In genomic region chr17:83150369-83151055, GRCh38 we compare ENCODE assay signal across 24 cellular contexts.
DNase-seq lines count a peak whose midpoint lies in the region; ATAC-seq and TF ChIP-seq lines count a peak whose summit lies in the region.
"Had no signal": no experiment of that assay in that cellular context is flagged by ENCODE, and none has a peak within 500 bp of the region (broad histone marks: within the 10 kb centered on the region; RNA-seq: fewer than 3 reads in every experiment).

No MANE protein-coding gene starts in this region.

- H3K27ac Mint-ChIP-seq in nephron, result peak overlapping the region in 2 of 3 experiments; percentile 73 to 82
- H3K27ac Mint-ChIP-seq: activated B cell treated with CpG ODN at 0.5 μM for 24 hours; CD4-positive, alpha-beta memory T cell; natural killer cell; T-helper 1 cell treated with Interleukin-12 subunit alpha and Interleukin-12 subunit beta and Interleukin-4 antibody, amounts not matched to agents 30 μg/mL and 1 μg/mL, for 36 hours had no signal

- TF ChIP-seq POLR2A in sigmoid colon (IDR thresholded peaks at IDR 0.05), result no peak

- peaks cover 0 to 13% (median 12%) of the 10 kb centered on the region in 4 donors for H3K4me1 ChIP-seq in sigmoid colon

- no peak overlapping the region for H3K4me3 ChIP-seq in choroid plexus epithelial cell (ENCODE audit: low read depth, low read length)
- H3K4me3 ChIP-seq in sigmoid colon, result no peak overlapping the region
- H3K4me3 ChIP-seq: gastrocnemius medialis, lung, mucosa of descending colon, PC-9 had no signal

- peaks cover 29% of the 10 kb centered on the region for H3K4me1 Mint-ChIP-seq in nephron

- H3K9me3 Mint-ChIP-seq in nephron, result peaks cover 8% of the 10 kb centered on the region
- H3K9me3 Mint-ChIP-seq: activated B cell treated with CpG ODN at 0.5 μM for 24 hours; natural killer cell; T-helper 1 cell treated with Interleukin-12 subunit alpha and Interleukin-12 subunit beta and Interleukin-4 antibody, amounts not matched to agents 30 μg/mL and 1 μg/mL, for 36 hours had no signal

- in situ Hi-C loops in KBM-7 (cut with MboI; ENCODE audit: low pct_unique_long_range_greater_than_20kb, low sequenced_read_pairs), result no loop called here

- H3K36me3 Mint-ChIP-seq in nephron (ENCODE audit: low read depth), result no peaks in the 10 kb centered on the region
- H3K36me3 Mint-ChIP-seq: CD4-positive, alpha-beta memory T cell; natural killer cell had no signal

- no peak for TF ChIP-seq EP300 in sigmoid colon (IDR thresholded peaks at IDR 0.05)

- no peaks in the 10 kb centered on the region for H3K36me3 ChIP-seq in sigmoid colon
- H3K36me3 ChIP-seq: gastrocnemius medialis had no signal

- H3K27ac ChIP-seq in sigmoid colon, result no peak overlapping the region
- H3K27ac ChIP-seq: gastrocnemius medialis, PC-9 had no signal

- ATAC-seq in Right ventricle myocardium inferior (no peak), HG03139 (IDR thresholded peaks at IDR 0.05; ENCODE audit: unreplicated experiment) (no peak)
- ATAC-seq: gastrocnemius medialis, mucosa of descending colon, natural killer cell, SK-N-SH treated with all-trans-retinoic acid at 6 μM for 48 hours had no signal

- DNase-seq in cardiac septum (ENCODE audit: low spot score), result peak; percentile 4
- no peak for DNase-seq in Right ventricle myocardium inferior (ENCODE audit: missing footprints)
- DNase-seq in choroid plexus epithelial cell (ENCODE audit: low read depth), result peak; percentile 14
- DNase-seq in KBM-7, result no peak
- DNase-seq in stimulated activated CD8-positive, alpha-beta memory T cell treated with anti-CD3 and anti-CD28 coated beads, Interleukin-4, amount 100 ng/mL, for 48 hours, result no peak
- DNase-seq in sigmoid colon, result no peak
- DNase-seq: activated B cell treated with CpG ODN at 0.5 μM for 24 hours; CD4-positive, alpha-beta memory T cell; central memory CD4-positive, alpha-beta T cell; DMS 273 treated with DMSO at 0.1 percent for 48 hours; gastrocnemius medialis; Karpas-422; mucosa of descending colon; natural killer cell; NCI-H1417; NCI-H2081 treated with DMSO at 0.1 percent for 48 hours; NCI-H226; NCI-H69; PC-9 had no signal

- intact Hi-C loops in cardiac septum (cut with DNase I) (no loop called here), Right ventricle myocardium inferior (cut with DNase I) (no loop called here), sigmoid colon (cut with DNase I) (no loop called here)

- no peaks in the 10 kb centered on the region for H3K9me3 ChIP-seq in sigmoid colon
- H3K9me3 ChIP-seq: gastrocnemius medialis, mucosa of descending colon had no signal

- H3K27me3 Mint-ChIP-seq in nephron (ENCODE audit: low read depth), result peaks cover 31% of the 10 kb centered on the region

- TF ChIP-seq CTCF in choroid plexus epithelial cell (conservative IDR thresholded peaks at IDR 0.05; ENCODE audit: low read depth, low read length), result no peak
- no peak for TF ChIP-seq CTCF in nephron (IDR thresholded peaks at IDR 0.05; ENCODE audit: unreplicated experiment in 3 of 3)
- no peak for TF ChIP-seq CTCF in sigmoid colon (IDR thresholded peaks at IDR 0.05)

- no peak overlapping the region for H3K4me3 Mint-ChIP-seq in nephron
- H3K4me3 Mint-ChIP-seq: activated B cell treated with CpG ODN at 0.5 μM for 24 hours; CD4-positive, alpha-beta memory T cell; natural killer cell; T-helper 1 cell treated with Interleukin-12 subunit alpha and Interleukin-12 subunit beta and Interleukin-4 antibody, amounts not matched to agents 30 μg/mL and 1 μg/mL, for 36 hours had no signal

- WGBS in sigmoid colon, 2 donors, result 76 to 80% methylated on average over 10 of the region's 10 CpGs

- peaks cover 0 to 2% (median 0%) of the 10 kb centered on the region in 3 donors for H3K27me3 ChIP-seq in sigmoid colon

Comparison
In these comparisons a context has a peak if more than half of its experiments do, and no peak if none do; other contexts are left out.
1. DNase-seq: peak in cardiac septum (single experiment) and choroid plexus epithelial cell (single experiment); none in Right ventricle myocardium inferior (single experiment), KBM-7 (single experiment), stimulated activated CD8-positive, alpha-beta memory T cell treated with anti-CD3 and anti-CD28 coated beads, Interleukin-4, amount 100 ng/mL, for 48 hours (single experiment) and sigmoid colon (single experiment).